8 cellular contexts compared by ENCODE assay signal in the genomic region with DNA sequence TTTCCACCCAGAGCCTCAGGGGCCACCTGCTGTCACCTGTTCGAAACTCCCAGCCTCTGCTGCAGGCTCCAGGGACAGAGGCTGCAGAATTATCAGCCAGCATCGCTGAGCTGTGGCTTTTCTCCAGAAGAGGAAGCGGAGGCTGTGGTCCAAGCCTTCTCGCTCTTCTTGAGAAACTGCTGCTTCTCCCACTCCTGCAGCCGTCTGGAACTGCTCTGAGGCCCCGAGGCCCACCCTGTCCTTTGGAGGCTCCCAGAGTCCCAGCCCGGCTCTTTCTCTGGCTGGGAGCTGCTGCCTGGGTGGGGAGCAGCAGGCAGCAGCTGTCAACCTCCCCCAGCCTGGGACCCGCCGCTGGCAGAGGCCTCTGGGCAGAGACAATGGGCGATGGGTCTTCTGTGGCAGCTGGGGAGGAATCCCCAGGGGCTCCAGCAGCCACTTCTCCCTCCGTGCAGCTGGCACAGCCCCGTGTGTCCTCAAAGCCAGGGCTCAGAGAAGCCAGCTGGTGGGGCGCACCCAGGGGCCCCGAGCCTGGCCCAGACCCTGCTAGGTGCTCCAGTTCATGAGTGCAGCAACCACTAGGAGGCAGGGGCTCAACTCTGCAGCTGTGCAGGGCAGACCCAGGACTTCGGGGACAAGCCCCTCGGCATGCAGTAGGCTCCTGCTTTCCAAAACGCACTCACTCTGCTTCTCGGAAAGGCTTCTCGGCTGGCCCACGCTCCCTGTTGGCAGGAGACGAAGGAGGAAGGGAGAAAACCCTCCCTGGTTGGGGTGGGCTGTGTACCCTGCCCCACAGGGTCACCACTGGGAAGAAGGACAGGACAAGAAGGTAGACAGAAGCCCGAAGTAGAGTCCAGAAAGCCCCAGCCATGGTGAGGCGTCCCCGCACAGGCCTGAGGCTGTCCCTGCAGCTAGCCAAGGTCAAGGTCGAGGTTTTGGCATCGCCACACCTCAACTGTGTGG. TPM values are rescaled to one million over a fixed set of nuclear protein-coding genes. Genes with fewer than 3 reads are reported as not detected.
DNase-seq lines count a peak whose midpoint lies in the region; ATAC-seq and TF ChIP-seq lines count a peak whose summit lies in the region.

No MANE protein-coding gene starts in this region.

- H3K36me3 ChIP-seq in esophagus squamous epithelium (no peaks in the 10 kb centered on the region), MM.1S (replicated peaks; ENCODE audit: insufficient read depth, low read length) (no peaks in the 10 kb centered on the region; the same call in 1 of the 2 replicates)

- TF ChIP-seq CTCF in GM12872 (IDR thresholded peaks at IDR 0.05; ENCODE audit: insufficient read depth, low read depth, low read length) (peak; percentile 73), fibroblast of villous mesenchyme (IDR thresholded peaks at IDR 0.05; ENCODE audit: insufficient read depth, low read depth, low read length) (peak; percentile 33), esophagus squamous epithelium (IDR thresholded peaks at IDR 0.05) (peak in 1 of 6 experiments; percentile 28), MM.1S (IDR thresholded peaks at IDR 0.05; ENCODE audit: low read length) (no peak)

- H2AFZ ChIP-seq in MM.1S (ENCODE audit: low read length): no peak overlapping the region

- H3K4me2 ChIP-seq in MM.1S (ENCODE audit: low read depth, low read length): no peak overlapping the region

- no peaks in the 10 kb centered on the region for H3K9me2 ChIP-seq in MM.1S (replicated peaks; ENCODE audit: insufficient read depth, low read length)

- H4K20me1 ChIP-seq in MM.1S (ENCODE audit: insufficient read depth, low read length): no peaks in the 10 kb centered on the region

- 83 to 84% methylated on average over 6 of the region's 26 CpGs for WGBS in esophagus squamous epithelium, 2 donors

- H3K27me3 ChIP-seq in esophagus squamous epithelium: no peaks in the 10 kb centered on the region
- H3K27me3 ChIP-seq in MM.1S (replicated peaks; ENCODE audit: insufficient read depth, low read length): no peaks in the 10 kb centered on the region

- peak; percentile 44 for ATAC-seq in HG03571 (IDR thresholded peaks at IDR 0.05; ENCODE audit: unreplicated experiment)

- no peak for TF ChIP-seq POLR2A in esophagus squamous epithelium (IDR thresholded peaks at IDR 0.05)

- H3K4me3 ChIP-seq in fibroblast of villous mesenchyme (ENCODE audit: low read depth, low read length) (no peak overlapping the region), esophagus squamous epithelium (no peak overlapping the region), MM.1S (ENCODE audit: low read length) (no peak overlapping the region)

- no peaks in the 10 kb centered on the region for H3K79me2 ChIP-seq in MM.1S (ENCODE audit: low read length)

- DNase-seq in SK-N-DZ (ENCODE audit: low spot score): peak; percentile 59
- no peak for DNase-seq in fibroblast of villous mesenchyme (ENCODE audit: low read depth)
- DNase-seq in superior temporal gyrus (ENCODE audit: extremely low spot score): peak; percentile 32
- no peak for DNase-seq in NCI-H226
- DNase-seq in esophagus squamous epithelium (lab: John Stamatoyannopoulos, UW): no peak
- DNase-seq in MM.1S: no peak

- peak overlapping the region in 1 of 4 donors; percentile 34 for H3K27ac ChIP-seq in esophagus squamous epithelium
- no peak overlapping the region for H3K27ac ChIP-seq in MM.1S (ENCODE audit: low read length)

- H3K9ac ChIP-seq in MM.1S (ENCODE audit: low read length): no peak overlapping the region

- no peaks in the 10 kb centered on the region for H3F3A ChIP-seq in MM.1S (ENCODE audit: insufficient read depth, low read length)

- intact Hi-C loops in esophagus squamous epithelium (cut with DNase I): no loop called here

- H3K9me3 ChIP-seq in esophagus squamous epithelium: no peaks in the 10 kb centered on the region
- H3K9me3 ChIP-seq in MM.1S (replicated peaks; ENCODE audit: insufficient read depth, low read length): no peaks in the 10 kb centered on the region

- H3K4me1 ChIP-seq in esophagus squamous epithelium (peaks cover 0 to 8% (median 7%) of the 10 kb centered on the region in 3 donors), MM.1S (ENCODE audit: low read length) (no peaks in the 10 kb centered on the region)

RNA-seq across cellular contexts. Expression of a gene that starts 49.9 kb away (rescaled TPM):
- polyA plus RNA-seq in SK-N-DZ (2014; cell fraction: cytosol; rRNA removed): 6.1 and 6.3 TPM in 2 replicates
- polyA plus RNA-seq in SK-N-DZ (2014; cell fraction: nucleus; rRNA removed): 5.4 and 10.3 TPM in 2 replicates
- total RNA-seq in fibroblast of villous mesenchyme (38.4 and 45.1 TPM in 2 replicates), esophagus squamous epithelium (10 to 100 TPM; 27.7 to 43.3 (median 38.5) TPM)

Comparison
In these comparisons a context has a peak if more than half of its experiments do, and no peak if none do; other contexts are left out.
1. DNase-seq: peak in SK-N-DZ (single experiment) and superior temporal gyrus (single experiment); none in fibroblast of villous mesenchyme (single experiment), NCI-H226 (single experiment), esophagus squamous epithelium (single experiment) and MM.1S (single experiment).